15 cellular contexts compared by ENCODE assay signal in the genomic region with DNA sequence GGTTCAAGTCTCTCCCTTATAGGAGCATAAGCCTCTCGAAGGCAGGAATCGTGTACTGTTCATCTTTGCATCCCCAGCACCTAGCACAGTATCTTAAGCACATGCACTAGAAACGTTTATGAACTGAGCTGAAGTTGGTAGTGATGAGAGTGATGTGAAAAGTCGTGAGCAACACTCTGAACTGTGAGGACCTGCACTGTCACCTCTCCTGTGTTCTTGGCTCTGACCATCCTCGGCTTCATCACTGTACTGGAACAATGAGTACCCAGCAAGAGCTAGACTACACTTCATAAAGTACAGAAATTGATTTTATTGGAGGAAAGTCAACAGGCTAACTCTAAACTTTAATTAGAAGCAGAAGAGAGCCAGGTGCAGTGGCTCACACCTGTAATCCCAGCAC.
"Had no signal": no experiment of that assay in that cellular context is flagged by ENCODE, and none has a peak within 500 bp of the region (broad histone marks: within the 10 kb centered on the region; RNA-seq: fewer than 3 reads in every experiment).

No MANE protein-coding gene starts in this region.

- H3K4me1 ChIP-seq: esophagus muscularis mucosa, foreskin keratinocyte, gastroesophageal sphincter, heart right ventricle, left ventricle myocardium inferior, lower lobe of right lung had no signal

- H3K9me3 ChIP-seq: esophagus muscularis mucosa, gastroesophageal sphincter, heart right ventricle, left ventricle myocardium inferior, lower lobe of right lung, mucosa of descending colon had no signal

- H3K27me3 ChIP-seq: dorsolateral prefrontal cortex, esophagus muscularis mucosa, foreskin keratinocyte, gastroesophageal sphincter, heart right ventricle had no signal

- ATAC-seq: foreskin keratinocyte, gastroesophageal sphincter, heart right ventricle, lower lobe of right lung, mucosa of descending colon had no signal

- H3K27ac ChIP-seq: coronary artery, dorsolateral prefrontal cortex, esophagus muscularis mucosa, foreskin keratinocyte, gastroesophageal sphincter, heart right ventricle, left ventricle myocardium inferior, lower lobe of right lung had no signal

- H3K36me3 ChIP-seq: esophagus muscularis mucosa, gastroesophageal sphincter, heart right ventricle, left ventricle myocardium inferior, lower lobe of right lung had no signal

- H3K4me3 ChIP-seq: coronary artery, dorsolateral prefrontal cortex, esophagus muscularis mucosa, gastroesophageal sphincter, heart right ventricle, left ventricle myocardium inferior, lower lobe of right lung, mucosa of descending colon had no signal

- DNase-seq: dermis blood vessel endothelial cell; dorsolateral prefrontal cortex; effector CD4-positive, alpha-beta T cell; effector memory CD4-positive, alpha-beta T cell; foreskin keratinocyte; heart right ventricle; hippocampal formation; left cardiac atrium; left ventricle myocardium inferior; lower lobe of right lung; mesenchymal stem cell; mucosa of descending colon had no signal
